1 cellular context compared by ENCODE assay signal in the genomic region with DNA sequence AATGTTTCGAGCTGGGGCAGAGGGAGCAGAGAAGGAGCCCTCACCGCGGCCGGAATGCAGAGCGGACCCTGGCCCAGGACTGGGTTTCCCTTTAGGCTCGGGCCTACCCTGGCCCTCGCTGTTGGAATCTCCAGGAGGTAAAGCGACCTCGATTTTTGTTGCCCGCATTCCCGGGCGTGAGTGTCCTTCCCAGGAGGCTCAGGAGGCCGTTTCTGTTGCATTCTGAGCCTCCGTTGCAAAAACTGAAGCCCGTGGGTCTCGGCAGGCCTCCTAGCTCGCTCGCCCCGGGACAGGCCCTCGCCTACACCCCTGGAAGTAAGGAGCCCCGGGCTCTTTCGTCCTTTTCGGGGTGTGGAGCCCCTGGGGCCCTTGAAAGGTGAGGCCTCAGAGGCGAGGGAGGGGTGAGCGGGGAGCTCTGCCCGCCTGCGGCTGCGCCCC.
TF ChIP-seq lines count a peak whose summit lies in the region.

No MANE protein-coding gene starts in this region.

TF ChIP-seq in HepG2, 621 proteins besides CTCF, POLR2A, EP300 and RAD21 (continued from another document):
- TF ChIP-seq ZNF3 (CRISPR knock-in tag; IDR thresholded peaks at IDR 0.05), result no peak
- peak; percentile 58; the same call in 1 of the 2 replicates for TF ChIP-seq ZNF770 (CRISPR knock-in tag; IDR thresholded peaks at IDR 0.05)
- no peak for TF ChIP-seq ZNF598 (CRISPR knock-in tag; IDR thresholded peaks at IDR 0.05; ENCODE audit: borderline replicate concordance)
- 0 out of 2 replicates have a peak, but pooled peaks have one; percentile 4 for TF ChIP-seq MED13 (CRISPR knock-in tag; IDR thresholded peaks at IDR 0.05)
TF ChIP-seq in HepG2: peak in this region for 2.
